8 cellular contexts compared by ENCODE assay signal in the genomic region with DNA sequence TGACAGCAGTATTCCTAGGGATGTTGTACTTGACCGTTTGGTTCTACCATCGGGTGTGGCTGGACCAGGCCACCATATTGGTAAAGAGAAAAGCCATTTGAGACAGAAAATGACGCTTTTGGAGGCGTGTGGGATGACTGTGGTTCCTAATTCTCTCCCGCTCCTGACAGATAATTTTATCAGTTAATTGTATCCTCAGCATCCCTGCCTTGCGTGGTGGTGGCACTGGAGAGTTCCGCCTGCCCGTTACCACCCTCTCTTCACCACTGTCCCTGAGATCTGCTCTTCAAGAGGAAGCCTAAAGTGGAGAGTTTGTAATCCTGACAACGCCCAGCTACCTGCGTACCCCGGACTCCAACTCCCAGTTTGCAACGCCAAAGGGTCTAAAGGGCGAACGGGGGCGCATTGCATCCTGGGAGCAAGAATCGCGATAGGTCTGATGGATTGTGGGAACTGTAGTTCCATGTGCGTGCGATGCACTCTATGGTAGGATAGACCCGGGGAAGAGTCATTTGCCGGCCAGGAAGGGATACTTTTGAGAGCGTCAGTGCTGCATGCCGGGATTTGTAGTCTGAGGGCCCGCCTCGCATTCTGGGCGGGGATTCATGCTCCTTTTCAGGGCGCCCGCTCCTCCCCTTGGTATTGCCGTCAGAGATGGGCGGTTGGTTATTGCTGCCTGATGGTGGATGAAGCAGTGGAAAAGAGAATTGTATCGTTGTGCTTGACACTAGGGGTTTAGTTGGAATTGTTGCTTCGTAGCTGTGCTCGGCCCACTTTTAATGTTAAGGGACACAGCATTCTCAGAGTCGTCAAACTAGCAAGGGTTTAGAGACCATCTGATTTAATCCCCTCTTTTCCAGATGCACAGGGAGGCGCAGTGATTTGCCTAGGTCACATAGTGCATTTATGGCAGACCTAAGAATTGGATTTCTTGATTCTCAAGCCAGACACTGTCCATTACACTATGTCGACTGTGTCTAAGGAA. TPM values are rescaled to one million over a fixed set of nuclear protein-coding genes. Genes with fewer than 3 reads are reported as not detected.
DNase-seq lines count a peak whose midpoint lies in the region; ATAC-seq and FAIRE-seq lines count a peak whose summit lies in the region.

No MANE protein-coding gene starts in this region.

- no peak overlapping the region for H4K8ac ChIP-seq in mesendoderm (ENCODE audit: low read depth, low read length)

- peak overlapping the region; percentile 41 for H2AK5ac ChIP-seq in mesendoderm (ENCODE audit: low read length)

- H3K4me3 ChIP-seq in mesendoderm (ENCODE audit: low read length): peak overlapping the region; percentile 36

- H3K79me1 ChIP-seq in mesendoderm (ENCODE audit: low read length): no peaks in the 10 kb centered on the region

- H2BK120ac ChIP-seq in mesendoderm (ENCODE audit: low read depth, low read length): no peak overlapping the region

- no peaks in the 10 kb centered on the region for H3K27me3 ChIP-seq in mesendoderm (ENCODE audit: insufficient read depth, low read length, poor library complexity)

- no peaks in the 10 kb centered on the region for H3K36me3 ChIP-seq in mesendoderm (ENCODE audit: control insufficient read depth, insufficient read depth, low read length)

- H2BK15ac ChIP-seq in mesendoderm (replicated peaks; ENCODE audit: low read depth): no peak overlapping the region

- peak overlapping the region; percentile 51 for H3K27ac ChIP-seq in mesendoderm (ENCODE audit: low read depth, low read length)

- peak overlapping the region; percentile 77 for H3K9ac ChIP-seq in mesendoderm (ENCODE audit: low read length)

- no CpG with 5 or more reads among the region's 36 CpGs for WGBS in mesendoderm (ENCODE audit: extremely low coverage, insufficient coverage, low lambda C conversion rate)

- ATAC-seq in GM21423 (IDR thresholded peaks at IDR 0.05; ENCODE audit: unreplicated experiment): peak; percentile 57

- H4K5ac ChIP-seq in mesendoderm (ENCODE audit: low read length): peak overlapping the region; percentile 28

- H2BK5ac ChIP-seq in mesendoderm (ENCODE audit: low read length): peak overlapping the region; percentile 36

- H3K4me1 ChIP-seq in mesendoderm (ENCODE audit: control insufficient read depth, low read depth, low read length): peaks cover 3% of the 10 kb centered on the region

- peak; percentile 97 for FAIRE-seq in endometrium (lab: Jason Lieb, UNC)

- peak overlapping the region; percentile 28 for H3K4ac ChIP-seq in mesendoderm (ENCODE audit: low read depth, low read length)

- no peak overlapping the region for H3K23ac ChIP-seq in mesendoderm (ENCODE audit: low read length)

- peak overlapping the region; percentile 68 for H3K4me2 ChIP-seq in mesendoderm (ENCODE audit: low read length)

- peak; percentile 94 for DNase-seq in D341Med (ENCODE audit: low spot score)
- peak; percentile 51 to 98 (median 94) for DNase-seq in HUDEP-2 (lab: John Stamatoyannopoulos, UW; ENCODE audit: unreplicated experiment in 76 of 76)
- peak; percentile 99 for DNase-seq in NOMO-1 treated with dmso at 0.1 percent for 144 hours (lab: John Stamatoyannopoulos, UW; ENCODE audit: unreplicated experiment)
- DNase-seq in activated CD8-positive, alpha-beta memory T cell treated with anti-CD3 and anti-CD28 coated beads, Interleukin-2, amount 50 U/mL, for 1 hour (ENCODE audit: extremely low read depth): peak; percentile 98
- peak; percentile 100 for DNase-seq in mesendoderm
- peak; percentile 87 for DNase-seq in stimulated activated CD8-positive, alpha-beta memory T cell treated with anti-CD3 and anti-CD28 coated beads, Interleukin-12 subunit alpha, Interleukin-12 subunit beta, amount 100 ng/mL, for 4 hours (ENCODE audit: low read depth)

- peaks cover 37% of the 10 kb centered on the region for H3K79me2 ChIP-seq in mesendoderm (ENCODE audit: control insufficient read depth, insufficient read depth, low read length)

- H3K56ac ChIP-seq in mesendoderm (ENCODE audit: low read length): peak overlapping the region; percentile 90

- H3K18ac ChIP-seq in mesendoderm (ENCODE audit: low read length): peak overlapping the region; percentile 2

RNA-seq across cellular contexts. Expression of a gene that starts 1.0 kb away (rescaled TPM):
- polyA plus RNA-seq in mesendoderm (2013, experiment 1 of 2): 24.4 TPM
- 25.2 TPM for polyA plus RNA-seq in mesendoderm (2013, experiment 2 of 2)

RNA-seq across cellular contexts. Expression of a gene that starts 49.4 kb away (rescaled TPM):
- polyA plus RNA-seq in mesendoderm (2013, experiment 1 of 2): 10.9 TPM
- polyA plus RNA-seq in mesendoderm (2013, experiment 2 of 2): 11.0 TPM

RNA-seq across cellular contexts. Expression of a gene that starts 53.5 kb away (rescaled TPM):
- polyA plus RNA-seq in mesendoderm (2013, experiment 1 of 2): 0.31 TPM
- 0.36 TPM for polyA plus RNA-seq in mesendoderm (2013, experiment 2 of 2)

RNA-seq across cellular contexts. Expression of a gene that starts 54.8 kb away (rescaled TPM):
- 48.9 TPM for polyA plus RNA-seq in mesendoderm (2013, experiment 1 of 2)
- polyA plus RNA-seq in mesendoderm (2013, experiment 2 of 2): 54.5 TPM

Comparison
In these comparisons a context has a peak if more than half of its experiments do, and no peak if none do; other contexts are left out.
1. Peak in every context shown above with its lines: DNase-seq, ATAC-seq, H3K4me3 ChIP-seq and H3K27ac ChIP-seq.